9 cellular contexts compared by ENCODE assay signal in genomic region chr4:73423184-73423583, GRCh38. TPM values are rescaled to one million over a fixed set of nuclear protein-coding genes. Genes with fewer than 3 reads are reported as not detected.
"Had no signal": no experiment of that assay in that cellular context is flagged by ENCODE, and none has a peak within 500 bp of the region (broad histone marks: within the 10 kb centered on the region; RNA-seq: fewer than 3 reads in every experiment).

No MANE protein-coding gene starts in this region.

- H3K27ac ChIP-seq: HL-60 had no signal

- DNase-seq: IMR-90, KBM-7, KG1 had no signal

- ATAC-seq: K562 had no signal

- H3K4me3 ChIP-seq: K562 had no signal

- FAIRE-seq: HTR-8/SVneo, K562 had no signal

RNA-seq across cellular contexts. Expression of gene AFP, which starts 12.8 kb away (rescaled TPM):
- total RNA-seq: HT-29 had no signal
- polyA plus RNA-seq: IgD-negative memory B cell had no signal

RNA-seq across cellular contexts. Expression of gene ALB, which starts 19.1 kb away (rescaled TPM):
- total RNA-seq: HT-29, IMR-90 had no signal
- polyA plus RNA-seq: IgD-negative memory B cell, IMR-90 had no signal

RNA-seq across cellular contexts. Expression of gene AFM, which starts 58.4 kb away (rescaled TPM):
- total RNA-seq: HT-29, HT1080, IMR-90 had no signal
- polyA plus RNA-seq: IgD-negative memory B cell, IMR-90 had no signal
